In genomic region chr15:40104865-40105516, GRCh38 we compare ENCODE assay signal across 8 cellular contexts. TPM values are rescaled to one million over a fixed set of nuclear protein-coding genes. Genes with fewer than 3 reads are reported as not detected.
A peak's percentile ranks its signal among the peaks of the same experiment; 100 is the strongest.
DNase-seq lines count a peak whose midpoint lies in the region; ATAC-seq, FAIRE-seq and TF ChIP-seq lines count a peak whose summit lies in the region.

No MANE protein-coding gene starts in this region.

- H3K4me3 ChIP-seq in urinary bladder (ENCODE audit: low read depth, low read length): no peak overlapping the region

- H3K27ac ChIP-seq in CD4-positive, alpha-beta T cell (ENCODE audit: low read depth, low read length): peak overlapping the region; percentile 33
- H3K27ac ChIP-seq in urinary bladder (ENCODE audit: low read depth): peak overlapping the region; percentile 33

- no peaks in the 10 kb centered on the region for H3K9me3 Mint-ChIP-seq in CD4-positive, alpha-beta T cell

- intact Hi-C loops in CD4-positive, alpha-beta T cell (cut with DNase I, micrococcal nuclease): loop anchor here in 1 of 2 experiments (5.0 kb wide), 1 partner anchor 318 kb away; no protein-coding TSS in a partner anchor
- intact Hi-C loops in left ventricle myocardium superior (cut with micrococcal nuclease): loop anchor here (10.0 kb wide), 1 partner anchor 60 kb away; no protein-coding TSS in a partner anchor

- H3K36me3 Mint-ChIP-seq in CD4-positive, alpha-beta T cell (ENCODE audit: low read depth): no peaks in the 10 kb centered on the region
- no peaks in the 10 kb centered on the region for H3K36me3 Mint-ChIP-seq in T-helper 17 cell (ENCODE audit: low read depth)

- no peaks in the 10 kb centered on the region for H3K36me3 ChIP-seq in urinary bladder (ENCODE audit: insufficient read depth)

- ATAC-seq in CD4-positive, alpha-beta T cell (ENCODE audit: poor library complexity): peak; percentile 49
- ATAC-seq in T-helper 17 cell: peak; percentile 52
- ATAC-seq in left ventricle myocardium superior: peak; percentile 59

- H3K9me3 ChIP-seq in CD4-positive, alpha-beta T cell (ENCODE audit: control insufficient read depth, low read length): no peaks in the 10 kb centered on the region
- no peaks in the 10 kb centered on the region for H3K9me3 ChIP-seq in T-helper 17 cell (ENCODE audit: control insufficient read depth, low read length, poor library complexity, severe bottlenecking)

- 4% methylated on average over 16 of the region's 16 CpGs for WGBS in urinary bladder

- CTCF ChIA-PET in CD4-positive, alpha-beta T cell (lab: Charles Lee): interaction anchor here (0.7 to 5.3 kb wide), 18 partner anchors 9 to 204 kb away, joined by 3 to 67 read pairs (median 4); partner anchors contain the start of genes BUB1B and SRP14

- H3K27me3 Mint-ChIP-seq in CD4-positive, alpha-beta T cell: no peaks in the 10 kb centered on the region
- no peaks in the 10 kb centered on the region for H3K27me3 Mint-ChIP-seq in T-helper 17 cell

- peaks cover 70% of the 10 kb centered on the region for H3K4me1 Mint-ChIP-seq in CD4-positive, alpha-beta T cell (ENCODE audit: low read depth)
- H3K4me1 Mint-ChIP-seq in T-helper 17 cell: peaks cover 45% of the 10 kb centered on the region

- no peak for TF ChIP-seq POLR2A in H54 (IDR thresholded peaks at IDR 0.05; ENCODE audit: low read depth, low read length)

- FAIRE-seq in H54 (lab: Jason Lieb, UNC): no peak

- H3K27ac Mint-ChIP-seq in CD4-positive, alpha-beta T cell: peak overlapping the region; percentile 57
- peak overlapping the region; percentile 90 for H3K27ac Mint-ChIP-seq in T-helper 17 cell

- TF ChIP-seq CTCF in CD4-positive, alpha-beta T cell (IDR thresholded peaks at IDR 0.05): peak; percentile 95

- H3K4me3 Mint-ChIP-seq in CD4-positive, alpha-beta T cell: peak overlapping the region; percentile 62
- peak overlapping the region; percentile 60 for H3K4me3 Mint-ChIP-seq in T-helper 17 cell

- peaks cover 3% of the 10 kb centered on the region for H3K4me1 ChIP-seq in urinary bladder (ENCODE audit: insufficient read depth)

- no peaks in the 10 kb centered on the region for H3K27me3 ChIP-seq in CD4-positive, alpha-beta T cell (ENCODE audit: control insufficient read depth, insufficient read depth, low read length)

- POLR2A ChIA-PET in CD4-positive, alpha-beta T cell (lab: Charles Lee): interaction anchor here (0.8 to 6.8 kb wide), 3 partner anchors 51 to 57 kb away, joined by 3 to 53 read pairs (median 3); partner anchors contain the start of gene BUB1B

- DNase-seq in CD4-positive, alpha-beta T cell: peak; percentile 61 to 86 (median 69)
- DNase-seq in H54 (ENCODE audit: insufficient read length, low spot score) (peak; percentile 93), NCI-H1694 (lab: John Stamatoyannopoulos, UW) (peak; percentile 60), T-helper 17 cell (peak; percentile 67 to 69 (median 68)), amniotic epithelial cell (ENCODE audit: low read depth) (peak; percentile 61), left ventricle myocardium superior (peak; percentile 95), putamen (ENCODE audit: low spot score) (peak; percentile 80)

RNA-seq across cellular contexts. Expression of gene BMF, which starts 3.7 kb away (rescaled TPM):
- 10 to 100 TPM; 13.5 to 13.9 TPM for total RNA-seq in CD4-positive, alpha-beta T cell
- total RNA-seq in T-helper 17 cell (10 to 100 TPM in 1 of 2 donors, 1 to 10 TPM in 1; 8.0 to 13.4 TPM), left ventricle myocardium superior (3.2 TPM), urinary bladder (10.8 TPM)
- polyA plus RNA-seq in urinary bladder: 7.8 TPM

RNA-seq across cellular contexts. Expression of gene BUB1B, which starts 55.9 kb away (rescaled TPM):
- total RNA-seq in CD4-positive, alpha-beta T cell: 1 to 10 TPM; 1.4 to 2.4 TPM
- total RNA-seq in T-helper 17 cell (1 to 10 TPM; 1.1 to 3.4 TPM), left ventricle myocardium superior (1.7 TPM), urinary bladder (23.8 TPM)
- 0.27 TPM for polyA plus RNA-seq in urinary bladder
